ENCODE assay signal across 34 cellular contexts in the genomic region with DNA sequence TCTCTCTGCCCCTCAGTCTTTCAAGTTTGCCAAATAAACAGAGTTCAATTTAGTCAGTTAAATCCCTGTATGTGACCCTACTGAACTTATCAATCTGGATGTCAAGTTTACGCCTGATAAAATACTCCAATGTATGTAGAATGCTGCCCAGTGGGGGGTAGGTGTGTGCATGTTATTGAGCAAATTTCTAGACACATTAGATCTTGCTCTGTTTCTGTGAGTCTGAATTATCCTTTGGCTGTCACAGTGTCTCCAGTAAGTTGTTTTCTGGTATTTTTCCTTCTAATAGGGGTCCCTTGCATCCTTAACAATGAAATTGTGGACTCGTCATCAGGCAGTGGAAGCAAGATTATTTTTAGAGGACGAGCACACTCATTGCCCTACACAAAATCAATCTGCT. TPM values are rescaled to one million over a fixed set of nuclear protein-coding genes. Genes with fewer than 3 reads are reported as not detected.
"Had no signal": no experiment of that assay in that cellular context is flagged by ENCODE, and none has a peak within 500 bp of the region (broad histone marks: within the 10 kb centered on the region; RNA-seq: fewer than 3 reads in every experiment).

No MANE protein-coding gene starts in this region.

- H3K27ac ChIP-seq: adrenal gland, brain microvascular endothelial cell, breast epithelium, WERI-Rb-1 had no signal

- H3K36me3 ChIP-seq: adrenal gland, brain microvascular endothelial cell, breast epithelium, WERI-Rb-1 had no signal

- DNase-seq: activated CD4-positive, alpha-beta memory T cell treated with anti-CD3 and anti-CD28 coated beads for 36 hours; activated CD4-positive, alpha-beta T cell treated with anti-CD3 and anti-CD28 coated beads for 1 hour; activated CD4-positive, alpha-beta T cell treated with anti-CD3 and anti-CD28 coated beads for 36 hours; activated CD4-positive, alpha-beta T cell treated with anti-CD3 and anti-CD28 coated beads for 48 hours; activated CD4-positive, alpha-beta T cell treated with anti-CD3 and anti-CD28 coated beads, Interleukin-2, amount 10 ng/mL, durations not matched to agents 7 days and 5 days; activated CD4-positive, alpha-beta T cell treated with anti-CD3 and anti-CD28 coated beads, Interleukin-2, amount 50 U/mL, for 4 hours; activated CD4-positive, CD25-positive, alpha-beta regulatory T cell; activated CD8-positive, alpha-beta memory T cell treated with anti-CD3 and anti-CD28 coated beads, Interleukin-2, amount 50 U/mL, for 4 hours; activated CD8-positive, alpha-beta T cell treated with anti-CD3 and anti-CD28 coated beads for 36 hours; activated effector memory CD4-positive, alpha-beta T cell treated with anti-CD3 and anti-CD28 coated beads, Interleukin-2, amount 50 U/mL, for 16 hours; activated gamma-delta T cell treated with Interleukin-2 at 50 U/mL for 16 hours; activated naive CD4-positive, alpha-beta T cell; activated naive CD4-positive, alpha-beta T cell treated with anti-CD3 and anti-CD28 coated beads for 36 hours; activated naive CD4-positive, alpha-beta T cell treated with anti-CD3 and anti-CD28 coated beads, Interleukin-2, amount 50 U/mL, for 16 hours; activated naive CD8-positive, alpha-beta T cell treated with anti-CD3 and anti-CD28 coated beads for 36 hours; activated T-cell treated with anti-CD3 and anti-CD28 coated beads for 4 hours; activated T-cell treated with anti-CD3 and anti-CD28 coated beads, Interleukin-2, amount 50 U/mL, for 1 hour; activated T-cell treated with anti-CD3 and anti-CD28 coated beads, Interleukin-2, amount 50 U/mL, for 4 hours; activated T-cell treated with anti-CD3 and anti-CD28 coated beads, Interleukin-2, amount 50 U/mL, for 72 hours; adrenal gland; amniotic stem cell; brain microvascular endothelial cell; central memory CD4-positive, alpha-beta T cell; T-helper 1 cell; T-helper 2 cell; T-helper 9 cell; WERI-Rb-1 had no signal

- H3K27me3 ChIP-seq: adrenal gland, brain microvascular endothelial cell, breast epithelium had no signal

- H3K4me1 ChIP-seq: breast epithelium had no signal

- H3K4me3 ChIP-seq: adrenal gland, breast epithelium had no signal

- ATAC-seq: activated CD4-positive, alpha-beta T cell treated with anti-CD3 and anti-CD28 coated beads for 36 hours; activated CD4-positive, CD25-positive, alpha-beta regulatory T cell treated with anti-CD3 and anti-CD28 coated beads, Interleukin-2, amount 50 U/mL, for 24 hours; activated CD8-positive, alpha-beta T cell treated with anti-CD3 and anti-CD28 coated beads for 36 hours; activated naive CD4-positive, alpha-beta T cell treated with anti-CD3 and anti-CD28 coated beads, Interleukin-2, amount 50 U/mL, for 72 hours; activated T-cell treated with anti-CD3 and anti-CD28 coated beads, Interleukin-2, amount 50 U/mL, for 4 hours; activated T-cell treated with anti-CD3 and anti-CD28 coated beads, Interleukin-2, amount 50 U/mL, for 72 hours; activated T-helper 17 cell treated with anti-CD3 and anti-CD28 coated beads, Interleukin-2, amount 50 U/mL, for 72 hours; WTC11 had no signal

- H3K9me3 ChIP-seq: adrenal gland, breast epithelium had no signal

RNA-seq across cellular contexts. Expression of a gene that starts 48.5 kb away (rescaled TPM):
- total RNA-seq: activated CD4-positive, alpha-beta memory T cell treated with anti-CD3 and anti-CD28 coated beads for 36 hours; activated CD4-positive, alpha-beta T cell treated with anti-CD3 and anti-CD28 coated beads for 36 hours; activated CD4-positive, alpha-beta T cell treated with anti-CD3 and anti-CD28 coated beads, Interleukin-2, amount 10 ng/mL, durations not matched to agents 7 days and 5 days; activated CD8-positive, alpha-beta memory T cell treated with anti-CD3 and anti-CD28 coated beads for 36 hours; activated CD8-positive, alpha-beta T cell treated with anti-CD3 and anti-CD28 coated beads for 36 hours; activated naive CD4-positive, alpha-beta T cell treated with anti-CD3 and anti-CD28 coated beads for 36 hours; activated naive CD4-positive, alpha-beta T cell treated with anti-CD3 and anti-CD28 coated beads, Interleukin-2, amount 50 U/mL, for 72 hours; activated naive CD8-positive, alpha-beta T cell treated with anti-CD3 and anti-CD28 coated beads for 36 hours; activated T-cell treated with anti-CD3 and anti-CD28 coated beads, Interleukin-2, amount 50 U/mL, for 4 hours; activated T-cell treated with anti-CD3 and anti-CD28 coated beads, Interleukin-2, amount 50 U/mL, for 72 hours; activated T-helper 1 cell treated with anti-CD3 and anti-CD28 coated beads, Interleukin-12 subunit alpha, Interleukin-12 subunit beta, Interleukin-2, Interleukin-4 antibody, amounts not matched to agents 30 ng/mL and 10 ng/mL and 1 ng/mL, durations not matched to agents 14 hours and 24 hours and 36 hours; activated T-helper 17 cell treated with anti-CD3 and anti-CD28 coated beads, Interleukin-2, amount 50 U/mL, for 72 hours had no signal
